ENCODE assay signal across 1 cellular context in the genomic region with DNA sequence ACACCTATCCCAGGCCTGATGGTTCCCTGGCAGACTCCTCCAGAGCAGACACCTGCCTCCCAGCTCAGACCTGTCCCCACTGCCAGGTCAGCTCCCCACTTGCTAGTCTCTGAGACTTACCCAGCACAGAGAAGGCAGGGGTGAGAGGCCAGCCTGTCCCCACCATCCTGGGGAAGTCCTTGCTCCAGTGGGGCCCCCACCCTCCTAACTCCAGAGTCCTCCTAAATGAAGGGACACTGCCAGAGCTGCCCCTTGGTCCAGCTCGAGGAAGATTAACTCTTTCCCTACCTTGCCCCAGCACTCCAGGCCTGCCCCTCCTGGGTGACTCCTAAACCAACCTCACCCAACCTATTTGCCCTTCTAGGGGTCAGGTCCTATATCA.
TF ChIP-seq lines count a peak whose summit lies in the region.

No MANE protein-coding gene starts in this region.

TF ChIP-seq in HepG2, 621 proteins besides CTCF, POLR2A, EP300 and RAD21:
- TF ChIP-seq HHEX (CRISPR knock-in tag; IDR thresholded peaks at IDR 0.05) (no peak), MTF2 (CRISPR knock-in tag; IDR thresholded peaks at IDR 0.05; ENCODE audit: borderline replicate concordance) (0 out of 2 replicates have a peak, but pooled peaks have one; percentile 33), ZNF652 (CRISPR knock-in tag; IDR thresholded peaks at IDR 0.05; ENCODE audit: borderline replicate concordance, low read depth) (peak; percentile 32; the same call in 1 of the 2 replicates)
TF ChIP-seq in HepG2: peak in this region for 2.
